ENCODE assay signal across 1 cellular context in the genomic region with DNA sequence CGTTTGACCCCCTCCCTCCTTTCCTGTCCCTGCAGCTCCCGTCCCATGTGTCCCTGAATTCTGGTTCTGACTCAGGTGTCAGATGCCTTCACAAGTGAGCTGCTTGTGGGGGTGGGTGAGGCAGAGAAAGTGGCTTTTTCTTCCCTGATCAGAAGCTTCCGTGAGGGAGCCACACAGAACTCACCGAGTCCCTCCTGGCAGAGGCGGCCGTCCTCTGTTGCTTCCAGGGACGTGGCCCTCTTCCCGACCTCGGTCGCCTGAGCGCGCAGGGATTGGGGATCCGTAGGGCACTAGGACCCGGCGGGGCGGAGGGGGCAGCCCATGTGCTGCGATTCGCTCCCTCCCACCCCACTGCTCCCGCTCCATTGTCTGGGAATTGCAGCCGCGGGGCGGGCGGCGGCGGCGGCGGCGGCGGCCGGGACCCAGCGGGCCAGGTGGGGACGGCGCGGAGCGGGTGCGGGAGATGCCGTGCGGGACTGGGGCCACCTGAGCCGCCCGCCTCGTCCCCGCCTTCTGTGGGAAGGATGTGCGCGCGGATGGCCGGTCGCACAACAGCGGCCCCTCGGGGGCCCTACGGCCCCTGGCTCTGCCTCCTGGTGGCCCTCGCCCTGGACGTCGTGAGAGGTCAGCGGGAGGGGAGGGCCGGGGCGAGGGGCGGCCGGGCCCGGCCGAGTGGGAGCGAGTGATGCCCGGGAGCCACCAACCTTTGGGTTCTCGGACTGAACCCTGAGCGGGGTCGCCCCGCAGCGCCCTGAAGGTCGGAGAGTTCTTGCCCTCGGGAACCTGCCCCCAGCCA.
TF ChIP-seq lines count a peak whose summit lies in the region.

A gene with protein sequence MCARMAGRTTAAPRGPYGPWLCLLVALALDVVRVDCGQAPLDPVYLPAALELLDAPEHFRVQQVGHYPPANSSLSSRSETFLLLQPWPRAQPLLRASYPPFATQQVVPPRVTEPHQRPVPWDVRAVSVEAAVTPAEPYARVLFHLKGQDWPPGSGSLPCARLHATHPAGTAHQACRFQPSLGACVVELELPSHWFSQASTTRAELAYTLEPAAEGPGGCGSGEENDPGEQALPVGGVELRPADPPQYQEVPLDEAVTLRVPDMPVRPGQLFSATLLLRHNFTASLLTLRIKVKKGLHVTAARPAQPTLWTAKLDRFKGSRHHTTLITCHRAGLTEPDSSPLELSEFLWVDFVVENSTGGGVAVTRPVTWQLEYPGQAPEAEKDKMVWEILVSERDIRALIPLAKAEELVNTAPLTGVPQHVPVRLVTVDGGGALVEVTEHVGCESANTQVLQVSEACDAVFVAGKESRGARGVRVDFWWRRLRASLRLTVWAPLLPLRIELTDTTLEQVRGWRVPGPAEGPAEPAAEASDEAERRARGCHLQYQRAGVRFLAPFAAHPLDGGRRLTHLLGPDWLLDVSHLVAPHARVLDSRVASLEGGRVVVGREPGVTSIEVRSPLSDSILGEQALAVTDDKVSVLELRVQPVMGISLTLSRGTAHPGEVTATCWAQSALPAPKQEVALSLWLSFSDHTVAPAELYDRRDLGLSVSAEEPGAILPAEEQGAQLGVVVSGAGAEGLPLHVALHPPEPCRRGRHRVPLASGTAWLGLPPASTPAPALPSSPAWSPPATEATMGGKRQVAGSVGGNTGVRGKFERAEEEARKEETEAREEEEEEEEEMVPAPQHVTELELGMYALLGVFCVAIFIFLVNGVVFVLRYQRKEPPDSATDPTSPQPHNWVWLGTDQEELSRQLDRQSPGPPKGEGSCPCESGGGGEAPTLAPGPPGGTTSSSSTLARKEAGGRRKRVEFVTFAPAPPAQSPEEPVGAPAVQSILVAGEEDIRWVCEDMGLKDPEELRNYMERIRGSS (plus strand): TSS at position 351 of the 796 bp plus-strand sequence. CDS start 174 bp downstream, at position 525.

TF ChIP-seq in HepG2, 621 proteins besides CTCF, POLR2A, EP300 and RAD21 (continued from another document and continues in another):
- TF ChIP-seq, protein P1, sequence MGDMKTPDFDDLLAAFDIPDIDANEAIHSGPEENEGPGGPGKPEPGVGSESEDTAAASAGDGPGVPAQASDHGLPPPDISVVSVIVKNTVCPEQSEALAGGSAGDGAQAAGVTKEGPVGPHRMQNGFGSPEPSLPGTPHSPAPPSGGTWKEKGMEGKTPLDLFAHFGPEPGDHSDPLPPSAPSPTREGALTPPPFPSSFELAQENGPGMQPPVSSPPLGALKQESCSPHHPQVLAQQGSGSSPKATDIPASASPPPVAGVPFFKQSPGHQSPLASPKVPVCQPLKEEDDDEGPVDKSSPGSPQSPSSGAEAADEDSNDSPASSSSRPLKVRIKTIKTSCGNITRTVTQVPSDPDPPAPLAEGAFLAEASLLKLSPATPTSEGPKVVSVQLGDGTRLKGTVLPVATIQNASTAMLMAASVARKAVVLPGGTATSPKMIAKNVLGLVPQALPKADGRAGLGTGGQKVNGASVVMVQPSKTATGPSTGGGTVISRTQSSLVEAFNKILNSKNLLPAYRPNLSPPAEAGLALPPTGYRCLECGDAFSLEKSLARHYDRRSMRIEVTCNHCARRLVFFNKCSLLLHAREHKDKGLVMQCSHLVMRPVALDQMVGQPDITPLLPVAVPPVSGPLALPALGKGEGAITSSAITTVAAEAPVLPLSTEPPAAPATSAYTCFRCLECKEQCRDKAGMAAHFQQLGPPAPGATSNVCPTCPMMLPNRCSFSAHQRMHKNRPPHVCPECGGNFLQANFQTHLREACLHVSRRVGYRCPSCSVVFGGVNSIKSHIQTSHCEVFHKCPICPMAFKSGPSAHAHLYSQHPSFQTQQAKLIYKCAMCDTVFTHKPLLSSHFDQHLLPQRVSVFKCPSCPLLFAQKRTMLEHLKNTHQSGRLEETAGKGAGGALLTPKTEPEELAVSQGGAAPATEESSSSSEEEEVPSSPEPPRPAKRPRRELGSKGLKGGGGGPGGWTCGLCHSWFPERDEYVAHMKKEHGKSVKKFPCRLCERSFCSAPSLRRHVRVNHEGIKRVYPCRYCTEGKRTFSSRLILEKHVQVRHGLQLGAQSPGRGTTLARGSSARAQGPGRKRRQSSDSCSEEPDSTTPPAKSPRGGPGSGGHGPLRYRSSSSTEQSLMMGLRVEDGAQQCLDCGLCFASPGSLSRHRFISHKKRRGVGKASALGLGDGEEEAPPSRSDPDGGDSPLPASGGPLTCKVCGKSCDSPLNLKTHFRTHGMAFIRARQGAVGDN (CRISPR knock-in tag; IDR thresholded peaks at IDR 0.05), result peak; percentile 75
- peak; percentile 75; the same call in 1 of the 2 replicates for TF ChIP-seq RFXAP (CRISPR knock-in tag; IDR thresholded peaks at IDR 0.05; ENCODE audit: borderline replicate concordance)
- TF ChIP-seq MIER2 (CRISPR knock-in tag; IDR thresholded peaks at IDR 0.05), result 0 out of 2 replicates have a peak, but pooled peaks have one; percentile 32
- TF ChIP-seq, protein P2, sequence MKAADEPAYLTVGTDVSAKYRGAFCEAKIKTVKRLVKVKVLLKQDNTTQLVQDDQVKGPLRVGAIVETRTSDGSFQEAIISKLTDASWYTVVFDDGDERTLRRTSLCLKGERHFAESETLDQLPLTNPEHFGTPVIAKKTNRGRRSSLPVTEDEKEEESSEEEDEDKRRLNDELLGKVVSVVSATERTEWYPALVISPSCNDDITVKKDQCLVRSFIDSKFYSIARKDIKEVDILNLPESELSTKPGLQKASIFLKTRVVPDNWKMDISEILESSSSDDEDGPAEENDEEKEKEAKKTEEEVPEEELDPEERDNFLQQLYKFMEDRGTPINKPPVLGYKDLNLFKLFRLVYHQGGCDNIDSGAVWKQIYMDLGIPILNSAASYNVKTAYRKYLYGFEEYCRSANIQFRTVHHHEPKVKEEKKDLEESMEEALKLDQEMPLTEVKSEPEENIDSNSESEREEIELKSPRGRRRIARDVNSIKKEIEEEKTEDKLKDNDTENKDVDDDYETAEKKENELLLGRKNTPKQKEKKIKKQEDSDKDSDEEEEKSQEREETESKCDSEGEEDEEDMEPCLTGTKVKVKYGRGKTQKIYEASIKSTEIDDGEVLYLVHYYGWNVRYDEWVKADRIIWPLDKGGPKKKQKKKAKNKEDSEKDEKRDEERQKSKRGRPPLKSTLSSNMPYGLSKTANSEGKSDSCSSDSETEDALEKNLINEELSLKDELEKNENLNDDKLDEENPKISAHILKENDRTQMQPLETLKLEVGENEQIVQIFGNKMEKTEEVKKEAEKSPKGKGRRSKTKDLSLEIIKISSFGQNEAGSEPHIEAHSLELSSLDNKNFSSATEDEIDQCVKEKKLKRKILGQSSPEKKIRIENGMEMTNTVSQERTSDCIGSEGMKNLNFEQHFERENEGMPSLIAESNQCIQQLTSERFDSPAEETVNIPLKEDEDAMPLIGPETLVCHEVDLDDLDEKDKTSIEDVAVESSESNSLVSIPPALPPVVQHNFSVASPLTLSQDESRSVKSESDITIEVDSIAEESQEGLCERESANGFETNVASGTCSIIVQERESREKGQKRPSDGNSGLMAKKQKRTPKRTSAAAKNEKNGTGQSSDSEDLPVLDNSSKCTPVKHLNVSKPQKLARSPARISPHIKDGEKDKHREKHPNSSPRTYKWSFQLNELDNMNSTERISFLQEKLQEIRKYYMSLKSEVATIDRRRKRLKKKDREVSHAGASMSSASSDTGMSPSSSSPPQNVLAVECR (CRISPR knock-in tag; IDR thresholded peaks at IDR 0.05; ENCODE audit: borderline replicate concordance), result peak; percentile 57; the same call in 1 of the 2 replicates
- TF ChIP-seq, protein P3, sequence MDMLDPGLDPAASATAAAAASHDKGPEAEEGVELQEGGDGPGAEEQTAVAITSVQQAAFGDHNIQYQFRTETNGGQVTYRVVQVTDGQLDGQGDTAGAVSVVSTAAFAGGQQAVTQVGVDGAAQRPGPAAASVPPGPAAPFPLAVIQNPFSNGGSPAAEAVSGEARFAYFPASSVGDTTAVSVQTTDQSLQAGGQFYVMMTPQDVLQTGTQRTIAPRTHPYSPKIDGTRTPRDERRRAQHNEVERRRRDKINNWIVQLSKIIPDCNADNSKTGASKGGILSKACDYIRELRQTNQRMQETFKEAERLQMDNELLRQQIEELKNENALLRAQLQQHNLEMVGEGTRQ (IDR thresholded peaks at IDR 0.05; ENCODE audit: low read depth, low read length), result no peak
- TF ChIP-seq, protein P3 (CRISPR knock-in tag; IDR thresholded peaks at IDR 0.05; ENCODE audit: borderline replicate concordance), result 0 out of 2 replicates have a peak, but pooled peaks have one; percentile 32
- peak; percentile 25 for TF ChIP-seq IKZF4 (CRISPR knock-in tag; IDR thresholded peaks at IDR 0.05; ENCODE audit: borderline replicate concordance, low read depth, not compliant biosample characterization)
- TF ChIP-seq, protein P4, sequence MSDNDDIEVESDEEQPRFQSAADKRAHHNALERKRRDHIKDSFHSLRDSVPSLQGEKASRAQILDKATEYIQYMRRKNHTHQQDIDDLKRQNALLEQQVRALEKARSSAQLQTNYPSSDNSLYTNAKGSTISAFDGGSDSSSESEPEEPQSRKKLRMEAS (IDR thresholded peaks at IDR 0.05), result peak; percentile 96
- TF ChIP-seq, protein P5, sequence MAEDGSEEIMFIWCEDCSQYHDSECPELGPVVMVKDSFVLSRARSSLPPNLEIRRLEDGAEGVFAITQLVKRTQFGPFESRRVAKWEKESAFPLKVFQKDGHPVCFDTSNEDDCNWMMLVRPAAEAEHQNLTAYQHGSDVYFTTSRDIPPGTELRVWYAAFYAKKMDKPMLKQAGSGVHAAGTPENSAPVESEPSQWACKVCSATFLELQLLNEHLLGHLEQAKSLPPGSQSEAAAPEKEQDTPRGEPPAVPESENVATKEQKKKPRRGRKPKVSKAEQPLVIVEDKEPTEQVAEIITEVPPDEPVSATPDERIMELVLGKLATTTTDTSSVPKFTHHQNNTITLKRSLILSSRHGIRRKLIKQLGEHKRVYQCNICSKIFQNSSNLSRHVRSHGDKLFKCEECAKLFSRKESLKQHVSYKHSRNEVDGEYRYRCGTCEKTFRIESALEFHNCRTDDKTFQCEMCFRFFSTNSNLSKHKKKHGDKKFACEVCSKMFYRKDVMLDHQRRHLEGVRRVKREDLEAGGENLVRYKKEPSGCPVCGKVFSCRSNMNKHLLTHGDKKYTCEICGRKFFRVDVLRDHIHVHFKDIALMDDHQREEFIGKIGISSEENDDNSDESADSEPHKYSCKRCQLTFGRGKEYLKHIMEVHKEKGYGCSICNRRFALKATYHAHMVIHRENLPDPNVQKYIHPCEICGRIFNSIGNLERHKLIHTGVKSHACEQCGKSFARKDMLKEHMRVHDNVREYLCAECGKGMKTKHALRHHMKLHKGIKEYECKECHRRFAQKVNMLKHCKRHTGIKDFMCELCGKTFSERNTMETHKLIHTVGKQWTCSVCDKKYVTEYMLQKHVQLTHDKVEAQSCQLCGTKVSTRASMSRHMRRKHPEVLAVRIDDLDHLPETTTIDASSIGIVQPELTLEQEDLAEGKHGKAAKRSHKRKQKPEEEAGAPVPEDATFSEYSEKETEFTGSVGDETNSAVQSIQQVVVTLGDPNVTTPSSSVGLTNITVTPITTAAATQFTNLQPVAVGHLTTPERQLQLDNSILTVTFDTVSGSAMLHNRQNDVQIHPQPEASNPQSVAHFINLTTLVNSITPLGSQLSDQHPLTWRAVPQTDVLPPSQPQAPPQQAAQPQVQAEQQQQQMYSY (CRISPR knock-in tag; IDR thresholded peaks at IDR 0.05), result peak; percentile 59; the same call in 1 of the 2 replicates
- TF ChIP-seq, protein P6, sequence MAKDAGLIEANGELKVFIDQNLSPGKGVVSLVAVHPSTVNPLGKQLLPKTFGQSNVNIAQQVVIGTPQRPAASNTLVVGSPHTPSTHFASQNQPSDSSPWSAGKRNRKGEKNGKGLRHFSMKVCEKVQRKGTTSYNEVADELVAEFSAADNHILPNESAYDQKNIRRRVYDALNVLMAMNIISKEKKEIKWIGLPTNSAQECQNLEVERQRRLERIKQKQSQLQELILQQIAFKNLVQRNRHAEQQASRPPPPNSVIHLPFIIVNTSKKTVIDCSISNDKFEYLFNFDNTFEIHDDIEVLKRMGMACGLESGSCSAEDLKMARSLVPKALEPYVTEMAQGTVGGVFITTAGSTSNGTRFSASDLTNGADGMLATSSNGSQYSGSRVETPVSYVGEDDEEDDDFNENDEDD (CRISPR knock-in tag; IDR thresholded peaks at IDR 0.05; ENCODE audit: borderline replicate concordance), result peak; percentile 89
- TF ChIP-seq YEATS2 (CRISPR knock-in tag; IDR thresholded peaks at IDR 0.05; ENCODE audit: borderline replicate concordance), result peak; percentile 71
- peak; percentile 41; the same call in 1 of the 2 replicates for TF ChIP-seq ISL2 (CRISPR knock-in tag; IDR thresholded peaks at IDR 0.05)
- no peak for TF ChIP-seq EZH2 (conservative IDR thresholded peaks at IDR 0.05; ENCODE audit: low read depth, low read length)
- peak; percentile 65; the same call in 1 of the 2 replicates for TF ChIP-seq KDM1A (CRISPR knock-in tag; IDR thresholded peaks at IDR 0.05)
- TF ChIP-seq CBFB (CRISPR knock-in tag; IDR thresholded peaks at IDR 0.05), result 0 out of 2 replicates have a peak, but pooled peaks have one; percentile 46
- TF ChIP-seq, protein P7, sequence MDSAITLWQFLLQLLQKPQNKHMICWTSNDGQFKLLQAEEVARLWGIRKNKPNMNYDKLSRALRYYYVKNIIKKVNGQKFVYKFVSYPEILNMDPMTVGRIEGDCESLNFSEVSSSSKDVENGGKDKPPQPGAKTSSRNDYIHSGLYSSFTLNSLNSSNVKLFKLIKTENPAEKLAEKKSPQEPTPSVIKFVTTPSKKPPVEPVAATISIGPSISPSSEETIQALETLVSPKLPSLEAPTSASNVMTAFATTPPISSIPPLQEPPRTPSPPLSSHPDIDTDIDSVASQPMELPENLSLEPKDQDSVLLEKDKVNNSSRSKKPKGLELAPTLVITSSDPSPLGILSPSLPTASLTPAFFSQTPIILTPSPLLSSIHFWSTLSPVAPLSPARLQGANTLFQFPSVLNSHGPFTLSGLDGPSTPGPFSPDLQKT (CRISPR knock-in tag; IDR thresholded peaks at IDR 0.05; ENCODE audit: borderline replicate concordance), result no peak
- TF ChIP-seq ZMYM4 (CRISPR knock-in tag; IDR thresholded peaks at IDR 0.05), result peak; percentile 91
- TF ChIP-seq HDAC2 (CRISPR knock-in tag; IDR thresholded peaks at IDR 0.05), result 0 out of 2 replicates have a peak, but pooled peaks have one; percentile 52
- TF ChIP-seq ZNF296 (CRISPR knock-in tag; conservative IDR thresholded peaks at IDR 0.05), result no peak
- 0 out of 2 replicates have a peak, but pooled peaks have one; percentile 33 for TF ChIP-seq RCOR2 (CRISPR knock-in tag; IDR thresholded peaks at IDR 0.05)
- peak; percentile 49; the same call in 1 of the 2 replicates for TF ChIP-seq ZNF143 (CRISPR knock-in tag; IDR thresholded peaks at IDR 0.05)
- TF ChIP-seq CCDC6 (CRISPR knock-in tag; IDR thresholded peaks at IDR 0.05), result peak; percentile 87
- TF ChIP-seq ZNF556 (CRISPR knock-in tag; IDR thresholded peaks at IDR 0.05; ENCODE audit: borderline replicate concordance), result no peak
- TF ChIP-seq ZNF816 (CRISPR knock-in tag; IDR thresholded peaks at IDR 0.05; ENCODE audit: borderline replicate concordance), result peak; percentile 44; the same call in 1 of the 2 replicates
- TF ChIP-seq ZFP82 (CRISPR knock-in tag; IDR thresholded peaks at IDR 0.05; ENCODE audit: borderline replicate concordance), result 0 out of 2 replicates have a peak, but pooled peaks have one; percentile 58
- TF ChIP-seq ZFYVE20 (CRISPR knock-in tag; IDR thresholded peaks at IDR 0.05; ENCODE audit: borderline replicate concordance, low read depth), result 0 out of 2 replicates have a peak, but pooled peaks have one; percentile 21
- TF ChIP-seq CEBPG (CRISPR knock-in tag; IDR thresholded peaks at IDR 0.05), result peak; percentile 22; the same call in 1 of the 2 replicates
- 0 out of 2 replicates have a peak, but pooled peaks have one; percentile 3 for TF ChIP-seq SAFB2 (CRISPR knock-in tag; IDR thresholded peaks at IDR 0.05; ENCODE audit: borderline replicate concordance, low read depth)
- TF ChIP-seq ZNF761 (CRISPR knock-in tag; conservative IDR thresholded peaks at IDR 0.05), result no peak
- no peak for TF ChIP-seq MAFF (IDR thresholded peaks at IDR 0.05; ENCODE audit: low read depth, low read length)
